ENCODE assay signal across 1 cellular context in genomic region chr7:47435889-47436312, GRCh38.
TF ChIP-seq lines count a peak whose summit lies in the region.

No MANE protein-coding gene starts in this region.

TF ChIP-seq in K562, 482 proteins besides CTCF, POLR2A, EP300 and RAD21 (continued from another document and continues in another):
- no peak for TF ChIP-seq ZBTB5 (IDR thresholded peaks at IDR 0.05)
- no peak for TF ChIP-seq ASH1L (IDR thresholded peaks at IDR 0.05; ENCODE audit: borderline replicate concordance, low read depth, partially characterized antibody)
- no peak for TF ChIP-seq TRIM25 (IDR thresholded peaks at IDR 0.05; ENCODE audit: borderline replicate concordance)
- TF ChIP-seq FOXP4 (CRISPR knock-in tag; IDR thresholded peaks at IDR 0.05; ENCODE audit: borderline replicate concordance) = no peak
- TF ChIP-seq HDAC1 (IDR thresholded peaks at IDR 0.05) = no peak
- TF ChIP-seq EGR1 (conservative IDR thresholded peaks at IDR 0.05) = no peak
- TF ChIP-seq ZBTB9 (CRISPR knock-in tag; IDR thresholded peaks at IDR 0.05) = no peak
- TF ChIP-seq DEAF1 (CRISPR knock-in tag; IDR thresholded peaks at IDR 0.05) = peak; percentile 52; the same call in 1 of the 2 replicates
- peak; percentile 70; the same call in 1 of the 2 replicates for TF ChIP-seq ZNF584 (CRISPR knock-in tag; IDR thresholded peaks at IDR 0.05; ENCODE audit: low read depth)
- TF ChIP-seq TRIM24 (IDR thresholded peaks at IDR 0.05) = peak; percentile 67 to 91; a peak in 2 of 4 replicates
- TF ChIP-seq GMEB1 (CRISPR knock-in tag; IDR thresholded peaks at IDR 0.05) = no peak
- no peak for TF ChIP-seq PTRF (tag; IDR thresholded peaks at IDR 0.05)
- no peak for TF ChIP-seq KHSRP (IDR thresholded peaks at IDR 0.05)
- peak; percentile 44; the same call in 1 of the 2 replicates for TF ChIP-seq KLF16 (IDR thresholded peaks at IDR 0.05)
- TF ChIP-seq PRDM10 (IDR thresholded peaks at IDR 0.05; ENCODE audit: partially characterized antibody) = no peak
- no peak for TF ChIP-seq ZNF518B (CRISPR knock-in tag; IDR thresholded peaks at IDR 0.05)
- no peak for TF ChIP-seq ZNF551 (CRISPR knock-in tag; IDR thresholded peaks at IDR 0.05)
- no peak for TF ChIP-seq MYBL2 (IDR thresholded peaks at IDR 0.05; ENCODE audit: low read depth)
- TF ChIP-seq MYBL2 (CRISPR knock-in tag; IDR thresholded peaks at IDR 0.05; ENCODE audit: borderline replicate concordance) = no peak
- no peak for TF ChIP-seq ESRRA (IDR thresholded peaks at IDR 0.05; ENCODE audit: borderline replicate concordance, low read depth)
- no peak for TF ChIP-seq HMBOX1 (IDR thresholded peaks at IDR 0.05)
- TF ChIP-seq CBX5 (IDR thresholded peaks at IDR 0.05; ENCODE audit: borderline replicate concordance, low read depth) = no peak
- no peak for TF ChIP-seq MTA2 (IDR thresholded peaks at IDR 0.05; ENCODE audit: low read depth)
- TF ChIP-seq ZNF444 (CRISPR knock-in tag; IDR thresholded peaks at IDR 0.05) = no peak
- no peak for TF ChIP-seq ELK3 (CRISPR knock-in tag; IDR thresholded peaks at IDR 0.05)
- TF ChIP-seq SRSF1 (IDR thresholded peaks at IDR 0.05; ENCODE audit: low read depth, low read length) = no peak
- no peak for TF ChIP-seq ELF2 (CRISPR knock-in tag; IDR thresholded peaks at IDR 0.05)
- no peak for TF ChIP-seq TAF1 (IDR thresholded peaks at IDR 0.05; ENCODE audit: control insufficient read depth, extremely low read depth, insufficient read depth, low read length, severe bottlenecking)
- peak in 1 of 2 experiments; percentile 47; a peak in 2 of 4 replicates for TF ChIP-seq MAZ (CRISPR knock-in tag; conservative IDR thresholded peaks at IDR 0.05 in 1 of 2, IDR thresholded peaks at IDR 0.05 in 1 of 2)
- no peak for TF ChIP-seq NR3C1 (CRISPR knock-in tag; IDR thresholded peaks at IDR 0.05)
- no peak for TF ChIP-seq ZNF280A (IDR thresholded peaks at IDR 0.05; ENCODE audit: low read depth, partially characterized antibody)
- no peak for TF ChIP-seq ZNF121 (CRISPR knock-in tag; conservative IDR thresholded peaks at IDR 0.05)
- TF ChIP-seq IRF2 (CRISPR knock-in tag; IDR thresholded peaks at IDR 0.05) = no peak
- TF ChIP-seq YY1 (IDR thresholded peaks at IDR 0.05; ENCODE audit: borderline replicate concordance in 1 of 3, control insufficient read depth in 1 of 3, extremely low read depth in 1 of 3, insufficient read depth in 3 of 3, insufficient read length in 1 of 3, insufficient replicate concordance in 2 of 3, low read depth in 1 of 3, low read length in 2 of 3) = no peak
- TF ChIP-seq ZNF644 (tag; IDR thresholded peaks at IDR 0.05; ENCODE audit: low read depth) = peak; percentile 42; the same call in 1 of the 2 replicates
- peak; percentile 45; the same call in 1 of the 2 replicates for TF ChIP-seq RNF2 (IDR thresholded peaks at IDR 0.05)
